ENCODE assay signal across 8 cellular contexts in genomic region chr17:36948717-36949460, GRCh38. TPM values are rescaled to one million over a fixed set of nuclear protein-coding genes. Genes with fewer than 3 reads are reported as not detected.
DNase-seq lines count a peak whose midpoint lies in the region; ATAC-seq and TF ChIP-seq lines count a peak whose summit lies in the region.

Gene AATF (plus strand): TSS chr17:36948954. CDS start chr17:36949126, 172 bp downstream.

- peaks cover 12% of the 10 kb centered on the region for H3K36me3 ChIP-seq in thoracic aorta

- DNase-seq in GM12864 (ENCODE audit: low read depth), result peak; percentile 88
- peak; percentile 90 for DNase-seq in NCI-H1105 treated with DMSO at 0.1 percent for 48 hours (lab: John Stamatoyannopoulos, UW)
- peak; percentile 94 for DNase-seq in SKM-1 treated with dmso at 0.1 percent for 144 hours (lab: John Stamatoyannopoulos, UW; ENCODE audit: unreplicated experiment)
- DNase-seq in glomerular visceral epithelial cell (ENCODE audit: extremely low spot score), result peak; percentile 98
- DNase-seq in osteocyte (ENCODE audit: extremely low spot score, unreplicated experiment), result peak; percentile 99
- peak; percentile 84 for DNase-seq in thoracic aorta (ENCODE audit: low spot score)

- peaks cover 11% of the 10 kb centered on the region for H3K27me3 ChIP-seq in thoracic aorta (replicated peaks; ENCODE audit: insufficient read depth)

- H3K4me1 ChIP-seq in thoracic aorta (ENCODE audit: control insufficient read depth in 1 of 2, low read depth in 2 of 2), result peaks cover 10 to 28% of the 10 kb centered on the region in 2 donors

- H3K4me3 ChIP-seq in GM12864 (ENCODE audit: low read depth, low read length), result peak within 1 kb of the TSS; percentile 91
- peak within 1 kb of the TSS; percentile 92 for H3K4me3 ChIP-seq in thoracic aorta

- no peaks in the 10 kb centered on the region for H3K9me3 Mint-ChIP-seq in activated naive CD8-positive, alpha-beta T cell (ENCODE audit: low read depth)
- H3K9me3 Mint-ChIP-seq in osteocyte (ENCODE audit: unreplicated experiment), result no peaks in the 10 kb centered on the region

- peak within 1 kb of the TSS; percentile 85 for H3K27ac Mint-ChIP-seq in activated naive CD8-positive, alpha-beta T cell
- H3K27ac Mint-ChIP-seq in osteocyte (ENCODE audit: unreplicated experiment), result peak within 1 kb of the TSS; percentile 94

- H3K9me3 ChIP-seq in thoracic aorta, result no peaks in the 10 kb centered on the region

- peaks cover 23% of the 10 kb centered on the region for H3K36me3 Mint-ChIP-seq in activated naive CD8-positive, alpha-beta T cell
- H3K36me3 Mint-ChIP-seq in osteocyte (ENCODE audit: unreplicated experiment), result peaks cover 22% of the 10 kb centered on the region

- peaks cover 20% of the 10 kb centered on the region for H3K27me3 Mint-ChIP-seq in activated naive CD8-positive, alpha-beta T cell
- H3K27me3 Mint-ChIP-seq in osteocyte (ENCODE audit: unreplicated experiment), result peaks cover 42% of the 10 kb centered on the region

- TF ChIP-seq CTCF in GM12864 (IDR thresholded peaks at IDR 0.05; ENCODE audit: low read depth, low read length, missing control alignments) (no peak), osteocyte (IDR thresholded peaks at IDR 0.05) (no peak), thoracic aorta (IDR thresholded peaks at IDR 0.05) (no peak)

- H3K4me1 Mint-ChIP-seq in activated naive CD8-positive, alpha-beta T cell (ENCODE audit: low read depth), result peaks cover 62% of the 10 kb centered on the region
- peaks cover 29% of the 10 kb centered on the region for H3K4me1 Mint-ChIP-seq in osteocyte (ENCODE audit: unreplicated experiment)

- H3K27ac ChIP-seq in thoracic aorta, result peak within 1 kb of the TSS; percentile 81 to 89

- ATAC-seq in HG02678 (IDR thresholded peaks at IDR 0.05; ENCODE audit: unreplicated experiment) (peak; percentile 92), thoracic aorta (ENCODE audit: insufficient number of reproducible peaks, low FRiP score, low read depth) (peak; percentile 99)

- H3K4me3 Mint-ChIP-seq in activated naive CD8-positive, alpha-beta T cell, result peak within 1 kb of the TSS; percentile 96
- H3K4me3 Mint-ChIP-seq in osteocyte (ENCODE audit: unreplicated experiment), result peak within 1 kb of the TSS; percentile 95

RNA-seq across cellular contexts. Expression of gene AATF, which starts in this region (rescaled TPM):
- total RNA-seq in osteocyte (39.6 and 42.8 TPM in 2 replicates), thoracic aorta (10 to 100 TPM; 28.8 to 41.3 TPM)

Comparison
In these comparisons a context has a peak if more than half of its experiments do, and no peak if none do; other contexts are left out.
1. Peak in every context shown above with its lines: DNase-seq, ATAC-seq, H3K4me3 ChIP-seq and H3K27ac ChIP-seq.